In genomic region chr3:149203758-149204157, GRCh38 we compare ENCODE assay signal across 9 cellular contexts. TPM values are rescaled to one million over a fixed set of nuclear protein-coding genes. Genes with fewer than 3 reads are reported as not detected.
DNase-seq lines count a peak whose midpoint lies in the region; ATAC-seq and TF ChIP-seq lines count a peak whose summit lies in the region.
"Had no signal": no experiment of that assay in that cellular context is flagged by ENCODE, and none has a peak within 500 bp of the region (broad histone marks: within the 10 kb centered on the region; RNA-seq: fewer than 3 reads in every experiment).

No MANE protein-coding gene starts in this region.

- no peaks in the 10 kb centered on the region for H3K4me1 ChIP-seq in mucosa of descending colon (ENCODE audit: low read depth)

- ATAC-seq in GM18909 (IDR thresholded peaks at IDR 0.05; ENCODE audit: poor library complexity, unreplicated experiment) (peak; percentile 98), HG02571 (IDR thresholded peaks at IDR 0.05; ENCODE audit: unreplicated experiment) (peak; percentile 93), mucosa of descending colon (peak; percentile 59)

- TF ChIP-seq CTCF in HL-60 (IDR thresholded peaks at IDR 0.05; ENCODE audit: insufficient read depth, low read length) (no peak), mucosa of descending colon (IDR thresholded peaks at IDR 0.05) (no peak)

- intact Hi-C loops in mucosa of descending colon (cut with DNase I, micrococcal nuclease), result no loop called here

- H3K27me3 ChIP-seq in HL-60 (ENCODE audit: insufficient read depth, poor library complexity, severe bottlenecking), result no peaks in the 10 kb centered on the region

- H3K36me3 ChIP-seq in mucosa of descending colon (ENCODE audit: low read depth), result no peaks in the 10 kb centered on the region

- H3K9me3 ChIP-seq in mucosa of descending colon, result no peaks in the 10 kb centered on the region

- no peak overlapping the region for H3K27ac ChIP-seq in HL-60 (replicated peaks)

- DNase-seq in HL-60 (ENCODE audit: low read depth in 1 of 2, low spot score in 1 of 2) (peak; percentile 27 to 79), mucosa of descending colon (no peak), NCI-H2227 treated with DMSO at 0.1 percent for 48 hours (lab: John Stamatoyannopoulos, UW) (no peak), ecto neural progenitor cell (ENCODE audit: low spot score) (no peak), C1 segment of cervical spinal cord (lab: John Stamatoyannopoulos, UW) (no peak)
- no peak for DNase-seq in stimulated activated CD8-positive, alpha-beta memory T cell treated with anti-CD3 and anti-CD28 coated beads, Interleukin-4, amount 100 ng/mL, for 48 hours
- DNase-seq: occipital lobe had no signal

- H3K4me3 ChIP-seq in HL-60 (replicated peaks; ENCODE audit: insufficient read depth, low read length), result no peak overlapping the region
- no peak overlapping the region for H3K4me3 ChIP-seq in mucosa of descending colon

RNA-seq across cellular contexts. Expression of gene CP, which starts 17.9 kb away (rescaled TPM):
- total RNA-seq in mucosa of descending colon, result 10 to 100 TPM in 2 of 3 donors, 1 to 10 TPM in 1; 5.7 to 13.4 (median 11.6) TPM

Comparison
In these comparisons a context has a peak if more than half of its experiments do, and no peak if none do; other contexts are left out.
1. DNase-seq: peak in HL-60 (2 of 2); none in mucosa of descending colon (0 of 3), NCI-H2227 treated with DMSO at 0.1 percent for 48 hours (single experiment), stimulated activated CD8-positive, alpha-beta memory T cell treated with anti-CD3 and anti-CD28 coated beads, Interleukin-4, amount 100 ng/mL, for 48 hours (single experiment), ecto neural progenitor cell (single experiment) and C1 segment of cervical spinal cord (0 of 14).
2. Peak in every context shown above with its lines, with median percentiles within 50 percentile points of each other: ATAC-seq.